In genomic region chr4:108072300-108072699, GRCh38 we compare ENCODE assay signal across 9 cellular contexts.
DNase-seq lines count a peak whose midpoint lies in the region; ATAC-seq lines count a peak whose summit lies in the region.
"Had no signal": no experiment of that assay in that cellular context is flagged by ENCODE, and none has a peak within 500 bp of the region (broad histone marks: within the 10 kb centered on the region; RNA-seq: fewer than 3 reads in every experiment).

No MANE protein-coding gene starts in this region.

- H3K4me3 ChIP-seq in BLaER1 treated with 17β-estradiol and CSF1 and Interleukin-3, amounts not matched to agents 10 nM and 100 nM: no peak overlapping the region
- no peak overlapping the region for H3K4me3 ChIP-seq in effector memory CD4-positive, alpha-beta T cell (ENCODE audit: insufficient read depth, low read depth, low read length, poor library complexity, severe bottlenecking)

- H4K20me1 ChIP-seq in BLaER1 treated with 17β-estradiol and CSF1 and Interleukin-3, amounts not matched to agents 10 nM and 100 nM: peaks cover 0 to 85% (median 0%) of the 10 kb centered on the region in 11 experiments; a peak in 7 of 22 replicates

- no peaks in the 10 kb centered on the region for H3K27me3 ChIP-seq in BLaER1 treated with 17β-estradiol and CSF1 and Interleukin-3, amounts not matched to agents 10 nM and 100 nM
- no peaks in the 10 kb centered on the region for H3K27me3 ChIP-seq in effector memory CD4-positive, alpha-beta T cell (replicated peaks; ENCODE audit: control insufficient read depth, insufficient read depth, low read length, poor library complexity, severe bottlenecking)

- no peak overlapping the region; a peak in 1 of 22 replicates for H3K9ac ChIP-seq in BLaER1 treated with 17β-estradiol and CSF1 and Interleukin-3, amounts not matched to agents 10 nM and 100 nM

- peak in 3 of 4 experiments; percentile 2 to 44 (median 37) for DNase-seq in activated CD4-positive, CD25-positive, alpha-beta regulatory T cell (lab: John Stamatoyannopoulos, UW)
- DNase-seq in effector memory CD4-positive, alpha-beta T cell: peak; percentile 12 to 62 (median 23)
- DNase-seq in SIG-M5 (lab: John Stamatoyannopoulos, UW) (no peak), NCI-H1092 treated with DMSO at 0.1 percent for 48 hours (lab: John Stamatoyannopoulos, UW) (no peak)

- peaks cover 37 to 61% (median 47%) of the 10 kb centered on the region in 10 experiments for H3K4me1 ChIP-seq in BLaER1 treated with 17β-estradiol and CSF1 and Interleukin-3, amounts not matched to agents 10 nM and 100 nM
- peaks cover 14% of the 10 kb centered on the region for H3K4me1 ChIP-seq in effector memory CD4-positive, alpha-beta T cell (ENCODE audit: control insufficient read depth, insufficient read depth, low read length, poor library complexity, severe bottlenecking)

- peak overlapping the region in 3 of 11 experiments; percentile 2 to 37 (median 4); a peak in 3 of 22 replicates for H3K27ac ChIP-seq in BLaER1 treated with 17β-estradiol and CSF1 and Interleukin-3, amounts not matched to agents 10 nM and 100 nM
- peak overlapping the region; percentile 71 for H3K27ac ChIP-seq in effector memory CD4-positive, alpha-beta T cell (ENCODE audit: insufficient read depth, low read length, poor library complexity, severe bottlenecking)
- H3K27ac ChIP-seq: C4-2B had no signal

- H3K4me2 ChIP-seq in BLaER1 treated with 17β-estradiol and CSF1 and Interleukin-3, amounts not matched to agents 10 nM and 100 nM: peak overlapping the region; percentile 1 to 79 (median 41); a peak in 21 of 22 replicates

- H3K9me3 ChIP-seq in BLaER1 treated with 17β-estradiol and CSF1 and Interleukin-3, amounts not matched to agents 10 nM and 100 nM (replicated peaks in 1 of 11): 0 out of 22 replicates have a peak, but pooled peaks cover 0 to 4% (median 0%) of the 10 kb centered on the region in 11 experiments
- no peaks in the 10 kb centered on the region for H3K9me3 ChIP-seq in effector memory CD4-positive, alpha-beta T cell (ENCODE audit: control insufficient read depth, low read length)

- ATAC-seq in HG03196 (IDR thresholded peaks at IDR 0.05; ENCODE audit: unreplicated experiment) (peak; percentile 58), GM21825 (IDR thresholded peaks at IDR 0.05; ENCODE audit: unreplicated experiment) (no peak), GM21381 (IDR thresholded peaks at IDR 0.05; ENCODE audit: unreplicated experiment) (no peak)

- peaks cover 0 to 98% (median 79%) of the 10 kb centered on the region in 11 experiments; a peak in 19 of 22 replicates for H3K36me3 ChIP-seq in BLaER1 treated with 17β-estradiol and CSF1 and Interleukin-3, amounts not matched to agents 10 nM and 100 nM
- peaks cover 32% of the 10 kb centered on the region for H3K36me3 ChIP-seq in effector memory CD4-positive, alpha-beta T cell (ENCODE audit: control insufficient read depth, insufficient read depth, low read length)

Comparison
In these comparisons a context has a peak if more than half of its experiments do, and no peak if none do; other contexts are left out.
1. DNase-seq: peak in activated CD4-positive, CD25-positive, alpha-beta regulatory T cell (3 of 4) and effector memory CD4-positive, alpha-beta T cell (3 of 3); none in SIG-M5 (single experiment) and NCI-H1092 treated with DMSO at 0.1 percent for 48 hours (single experiment).